ENCODE assay signal across 26 cellular contexts in genomic region chr12:113642672-113643071, GRCh38.
"Had no signal": no experiment of that assay in that cellular context is flagged by ENCODE, and none has a peak within 500 bp of the region (broad histone marks: within the 10 kb centered on the region; RNA-seq: fewer than 3 reads in every experiment).

No MANE protein-coding gene starts in this region.

- H3K4me1 ChIP-seq: thyroid gland, transverse colon, upper lobe of right lung, uterus had no signal

- FAIRE-seq: urothelium cell line had no signal

- ATAC-seq: stimulated activated effector memory CD8-positive, alpha-beta T cell treated with anti-CD3 and anti-CD28 coated beads, Interleukin-12 subunit alpha, Interleukin-12 subunit beta, amount 100 ng/mL, for 72 hours; stimulated activated memory B cell treated with anti-CD40 and anti-IgM and Interleukin-4, amounts not matched to agents 10 μg/mL and 1 μg/mL and 100 μg/mL, for 72 hours; stimulated activated naive B cell treated with anti-CD40 and anti-IgM and Interleukin-4, amounts not matched to agents 10 μg/mL and 1 μg/mL and 100 μg/mL, for 72 hours; stimulated activated naive CD8-positive, alpha-beta T cell treated with anti-CD3 and anti-CD28 coated beads, Interleukin-15, amount 100 ng/mL, for 72 hours; stimulated activated naive CD8-positive, alpha-beta T cell treated with anti-CD3 and anti-CD28 coated beads, Interleukin-15, Interleukin-2, amounts not matched to agents 100 U/mL and 50 U/mL, for 24 hours; upper lobe of right lung had no signal

- H3K9me3 ChIP-seq: stomach, suprapubic skin, testis, thoracic aorta, thyroid gland, tibial artery, tibial nerve, transverse colon, upper lobe of right lung, uterus, vagina had no signal

- H3K27ac ChIP-seq: stomach, suprapubic skin, testis, thoracic aorta, thyroid gland, tibial artery, tibial nerve, transverse colon, upper lobe of right lung, uterus, vagina had no signal

- H3K27me3 ChIP-seq: testis, thyroid gland, vagina had no signal

- H3K36me3 ChIP-seq: stomach, suprapubic skin, thoracic aorta, thyroid gland, tibial artery, tibial nerve, transverse colon, upper lobe of right lung, uterus, vagina had no signal

- DNase-seq: stimulated activated CD4-positive, alpha-beta T cell treated with anti-CD3 and anti-CD28 coated beads, Interleukin-2, amount 100 ng/mL, for 48 hours; stimulated activated CD4-positive, alpha-beta T cell treated with anti-CD3 and anti-CD28 coated beads, Interleukin-4, amount 100 ng/mL, for 1 hour; stimulated activated CD4-positive, alpha-beta T cell treated with anti-CD3 and anti-CD28 coated beads, Interleukin-4, amount 100 ng/mL, for 24 hours; stimulated activated CD4-positive, alpha-beta T cell treated with anti-CD3 and anti-CD28 coated beads, Interleukin-4, amount 100 ng/mL, for 4 hours; stimulated activated CD8-positive, alpha-beta memory T cell treated with anti-CD3 and anti-CD28 coated beads, Interleukin-4, amount 100 ng/mL, for 48 hours; stimulated activated naive B cell treated with anti-CD40 and anti-IgM and Interleukin-4, amounts not matched to agents 10 μg/mL and 1 μg/mL and 100 μg/mL, for 72 hours; stimulated activated naive CD4-positive, alpha-beta T cell; stimulated activated naive CD4-positive, alpha-beta T cell treated with Interleukin-2 at 50 U/mL for 16 hours; stimulated activated naive CD8-positive, alpha-beta T cell treated with anti-CD3 and anti-CD28 coated beads, Interleukin-15, amount 100 ng/mL, for 72 hours; stimulated activated naive CD8-positive, alpha-beta T cell treated with anti-CD3 and anti-CD28 coated beads, Interleukin-15, Interleukin-2, amounts not matched to agents 100 U/mL and 50 U/mL, for 24 hours; stomach; substantia nigra; testis; thyroid gland; tibial artery; transverse colon; trophoblast cell; upper lobe of right lung; uterus had no signal

- H3K4me3 ChIP-seq: stomach, suprapubic skin, testis, thoracic aorta, thyroid gland, tibial artery, tibial nerve, transverse colon, upper lobe of right lung, uterus, vagina had no signal
